In the genomic region with DNA sequence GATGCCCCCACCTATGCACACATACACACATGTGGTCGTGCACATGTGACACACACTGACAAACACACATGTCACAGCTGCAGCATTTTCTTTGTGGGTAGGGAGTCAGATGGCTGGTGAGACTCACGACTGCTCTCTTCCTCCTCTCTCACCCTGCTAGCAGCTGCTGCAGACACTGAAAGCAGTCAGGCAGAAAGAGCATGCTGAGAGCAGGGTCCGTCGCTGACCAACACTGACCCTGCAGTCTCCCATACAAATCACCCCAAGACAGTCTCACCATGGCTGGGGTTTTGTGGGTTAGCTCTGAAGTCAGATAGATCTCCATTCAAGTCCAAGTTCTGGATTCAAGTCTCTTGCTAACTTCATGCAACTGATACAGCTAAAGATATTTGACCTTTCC, we compare ENCODE assay signal across 16 cellular contexts.
DNase-seq lines count a peak whose midpoint lies in the region; ATAC-seq, FAIRE-seq and TF ChIP-seq lines count a peak whose summit lies in the region.
"Had no signal": no experiment of that assay in that cellular context is flagged by ENCODE, and none has a peak within 500 bp of the region (broad histone marks: within the 10 kb centered on the region; RNA-seq: fewer than 3 reads in every experiment).

No MANE protein-coding gene starts in this region.

- no TSS peak for BruUV-seq in HepG2 (replicated peaks; lab: Mats Ljungman, UMichigan)

- no peak overlapping the region for H2AFZ ChIP-seq in HepG2 (ENCODE audit: low read length)
- H2AFZ ChIP-seq in neural progenitor cell (replicated peaks): no peak overlapping the region
- H2AFZ ChIP-seq: GM23338 had no signal

- no peaks in the 10 kb centered on the region for H3K36me3 Mint-ChIP-seq in glutamatergic neuron (ENCODE audit: unreplicated experiment)
- H3K36me3 Mint-ChIP-seq in neural progenitor cell: no peaks in the 10 kb centered on the region
- no peaks in the 10 kb centered on the region for H3K36me3 Mint-ChIP-seq in activated T-helper 17 cell treated with anti-CD3 and anti-CD28 coated beads, Interleukin-2, amount 50 U/mL, for 72 hours (ENCODE audit: low read depth)
- H3K36me3 Mint-ChIP-seq: CD8-positive, alpha-beta memory T cell had no signal

- H3K79me2 ChIP-seq in HepG2 (ENCODE audit: insufficient read depth, low read length) (no peaks in the 10 kb centered on the region), neural progenitor cell (ENCODE audit: low read depth) (no peaks in the 10 kb centered on the region)

- no peaks in the 10 kb centered on the region for H3F3A ChIP-seq in neural progenitor cell (ENCODE audit: low read depth)

- no peak for TF ChIP-seq RAD21 in HepG2 (CRISPR knock-in tag; IDR thresholded peaks at IDR 0.05)

- peak overlapping the region; percentile 49 for H3K27ac Mint-ChIP-seq in glutamatergic neuron (ENCODE audit: unreplicated experiment)
- no peak overlapping the region for H3K27ac Mint-ChIP-seq in neural progenitor cell
- H3K27ac Mint-ChIP-seq in activated T-helper 17 cell treated with anti-CD3 and anti-CD28 coated beads, Interleukin-2, amount 50 U/mL, for 72 hours: no peak overlapping the region
- H3K27ac Mint-ChIP-seq: CD8-positive, alpha-beta memory T cell; GM23338 had no signal

- TF ChIP-seq CTCF in HepG2 (CRISPR knock-in tag; IDR thresholded peaks at IDR 0.05): no peak
- no peak for TF ChIP-seq CTCF in right lobe of liver (IDR thresholded peaks at IDR 0.05)
- TF ChIP-seq CTCF in glutamatergic neuron (IDR thresholded peaks at IDR 0.05; ENCODE audit: partially characterized antibody, unreplicated experiment): no peak
- no peak for TF ChIP-seq CTCF in neural progenitor cell (IDR thresholded peaks at IDR 0.05)

- no peaks in the 10 kb centered on the region for H3K9me3 ChIP-seq in HepG2 (ENCODE audit: low read length)
- no peaks in the 10 kb centered on the region for H3K9me3 ChIP-seq in right lobe of liver
- no peaks in the 10 kb centered on the region for H3K9me3 ChIP-seq in neural progenitor cell (ENCODE audit: low read depth)
- H3K9me3 ChIP-seq: A549, Caco-2 had no signal

- TF ChIP-seq POLR2A in HepG2 (IDR thresholded peaks at IDR 0.05; ENCODE audit: insufficient read depth in 1 of 2, low read depth in 2 of 2, low read length in 2 of 2) (no peak), right lobe of liver (IDR thresholded peaks at IDR 0.05) (no peak)

- peaks cover 0 to 1% of the 10 kb centered on the region in 2 experiments; a peak in 1 of 5 replicates for H3K27me3 ChIP-seq in HepG2 (ENCODE audit: control insufficient read depth in 1 of 2, insufficient read depth in 2 of 2, low read length in 2 of 2)
- H3K27me3 ChIP-seq in right lobe of liver: no peaks in the 10 kb centered on the region
- H3K27me3 ChIP-seq in neural progenitor cell: no peaks in the 10 kb centered on the region

- H4K20me1 ChIP-seq in HepG2 (ENCODE audit: insufficient read depth, low read length) (no peaks in the 10 kb centered on the region), neural progenitor cell (ENCODE audit: low read depth) (no peaks in the 10 kb centered on the region)

- 5% methylated on average over 2 of the region's 4 CpGs for WGBS in HepG2 (ENCODE audit: low lambda C conversion rate)
- WGBS in right lobe of liver (ENCODE audit: insufficient coverage, low coverage, low lambda C conversion rate, missing lambda C conversion rate): 47% methylated on average over 4 of the region's 4 CpGs

- CTCF ChIA-PET in HepG2 (lab: Yijun Ruan, JAX; ENCODE audit: low intra/inter-chr PET ratio, low total read pairs): no interaction called here

- ATAC-seq in HepG2 (no peak), right lobe of liver (no peak)
- ATAC-seq in activated T-helper 17 cell treated with anti-CD3 and anti-CD28 coated beads, Interleukin-2, amount 50 U/mL, for 72 hours (replicated peaks): no peak
- ATAC-seq: A549, GM23338 had no signal

- DNase-seq in HepG2 (ENCODE audit: low spot score) (no peak), right lobe of liver (no peak), glutamatergic neuron (peak; percentile 46), neural progenitor cell (ENCODE audit: low spot score) (peak; percentile 39), NK-92 (lab: John Stamatoyannopoulos, UW; ENCODE audit: unreplicated experiment) (no peak)
- DNase-seq: Caco-2; CD8-positive, alpha-beta memory T cell; DMS79; EL; H7 had no signal

- H3K4me1 ChIP-seq in HepG2 (ENCODE audit: insufficient read depth, low read length) (no peaks in the 10 kb centered on the region), right lobe of liver (no peaks in the 10 kb centered on the region), neural progenitor cell (peaks cover 6% of the 10 kb centered on the region)
- H3K4me1 ChIP-seq: A549, Caco-2 had no signal

- FAIRE-seq in HepG2 (lab: Jason Lieb, UNC): no peak
- FAIRE-seq: A549, G401.6, GM12892 had no signal

- H3K4me2 ChIP-seq in HepG2 (ENCODE audit: low read depth, low read length) (no peak overlapping the region), neural progenitor cell (no peak overlapping the region)
- H3K4me2 ChIP-seq: A549, GM23338 had no signal

- H3K4me3 ChIP-seq in HepG2 (replicated peaks in 1 of 3; ENCODE audit: insufficient read depth in 1 of 3, low read depth in 2 of 3, low read length in 3 of 3) (no peak overlapping the region), right lobe of liver (no peak overlapping the region), neural progenitor cell (no peak overlapping the region)
- H3K4me3 ChIP-seq: A549, GM23338 had no signal

- no peak overlapping the region for H3K27ac ChIP-seq in HepG2 (ENCODE audit: extremely low read length, insufficient read depth, low read length)
- no peak overlapping the region for H3K27ac ChIP-seq in right lobe of liver
- no peak overlapping the region for H3K27ac ChIP-seq in neural progenitor cell
- H3K27ac ChIP-seq: A549, HL-60 had no signal

- H3K36me3 ChIP-seq in HepG2 (replicated peaks in 1 of 2; ENCODE audit: control insufficient read depth in 1 of 2, insufficient read depth in 2 of 2, low read length in 2 of 2): no peaks in the 10 kb centered on the region
- H3K36me3 ChIP-seq in right lobe of liver: no peaks in the 10 kb centered on the region
- no peaks in the 10 kb centered on the region for H3K36me3 ChIP-seq in neural progenitor cell

- H3K4me3 Mint-ChIP-seq in glutamatergic neuron (ENCODE audit: unreplicated experiment) (peak overlapping the region; percentile 27), neural progenitor cell (no peak overlapping the region)
- no peak overlapping the region for H3K4me3 Mint-ChIP-seq in activated T-helper 17 cell treated with anti-CD3 and anti-CD28 coated beads, Interleukin-2, amount 50 U/mL, for 72 hours
- H3K4me3 Mint-ChIP-seq: CD8-positive, alpha-beta memory T cell; GM23338 had no signal

- no peak for TF ChIP-seq EP300 in HepG2 (IDR thresholded peaks at IDR 0.05; ENCODE audit: low read depth in 2 of 2, low read length in 2 of 2)
- no peak for TF ChIP-seq EP300 in HepG2 (CRISPR knock-in tag; IDR thresholded peaks at IDR 0.05; ENCODE audit: borderline replicate concordance)

- intact Hi-C loops in HepG2 (cut with micrococcal nuclease; ENCODE audit: unreplicated experiment) (no loop called here), right lobe of liver (cut with DNase I) (no loop called here)

- H3K27me3 Mint-ChIP-seq in glutamatergic neuron (ENCODE audit: unreplicated experiment) (no peaks in the 10 kb centered on the region), neural progenitor cell (ENCODE audit: insufficient read depth, low read depth) (peaks cover 4% of the 10 kb centered on the region)
- peaks cover 6% of the 10 kb centered on the region for H3K27me3 Mint-ChIP-seq in activated T-helper 17 cell treated with anti-CD3 and anti-CD28 coated beads, Interleukin-2, amount 50 U/mL, for 72 hours

- H3K4me1 Mint-ChIP-seq in glutamatergic neuron (ENCODE audit: low read depth, unreplicated experiment) (peaks cover 11% of the 10 kb centered on the region), neural progenitor cell (peaks cover 11% of the 10 kb centered on the region)
- H3K4me1 Mint-ChIP-seq in activated T-helper 17 cell treated with anti-CD3 and anti-CD28 coated beads, Interleukin-2, amount 50 U/mL, for 72 hours: no peaks in the 10 kb centered on the region
- H3K4me1 Mint-ChIP-seq: CD8-positive, alpha-beta memory T cell; GM23338 had no signal

- in situ Hi-C loops in HepG2 (cut with HindIII; ENCODE audit: extremely low pct_ligation_motif_present, low pct_unique_long_range_greater_than_20kb): no loop called here

- POLR2A ChIA-PET in HepG2 (lab: Yijun Ruan, JAX): no interaction called here

- H3K9me3 Mint-ChIP-seq in glutamatergic neuron (ENCODE audit: unreplicated experiment) (peaks cover 3% of the 10 kb centered on the region), neural progenitor cell (no peaks in the 10 kb centered on the region)
- H3K9me3 Mint-ChIP-seq in activated T-helper 17 cell treated with anti-CD3 and anti-CD28 coated beads, Interleukin-2, amount 50 U/mL, for 72 hours: peaks cover 6% of the 10 kb centered on the region
- H3K9me3 Mint-ChIP-seq: GM23338 had no signal

- H3K9ac ChIP-seq in HepG2 (ENCODE audit: insufficient read depth, low read depth, low read length) (no peak overlapping the region), neural progenitor cell (no peak overlapping the region)

TF ChIP-seq in HepG2, 621 proteins besides CTCF, POLR2A, EP300 and RAD21:
- no peak for TF ChIP-seq GZF1 (CRISPR knock-in tag; IDR thresholded peaks at IDR 0.05)
- no peak for TF ChIP-seq FIP1L1 (IDR thresholded peaks at IDR 0.05; ENCODE audit: borderline replicate concordance, insufficient read depth, low read depth, low read length)
- TF ChIP-seq, protein P1, sequence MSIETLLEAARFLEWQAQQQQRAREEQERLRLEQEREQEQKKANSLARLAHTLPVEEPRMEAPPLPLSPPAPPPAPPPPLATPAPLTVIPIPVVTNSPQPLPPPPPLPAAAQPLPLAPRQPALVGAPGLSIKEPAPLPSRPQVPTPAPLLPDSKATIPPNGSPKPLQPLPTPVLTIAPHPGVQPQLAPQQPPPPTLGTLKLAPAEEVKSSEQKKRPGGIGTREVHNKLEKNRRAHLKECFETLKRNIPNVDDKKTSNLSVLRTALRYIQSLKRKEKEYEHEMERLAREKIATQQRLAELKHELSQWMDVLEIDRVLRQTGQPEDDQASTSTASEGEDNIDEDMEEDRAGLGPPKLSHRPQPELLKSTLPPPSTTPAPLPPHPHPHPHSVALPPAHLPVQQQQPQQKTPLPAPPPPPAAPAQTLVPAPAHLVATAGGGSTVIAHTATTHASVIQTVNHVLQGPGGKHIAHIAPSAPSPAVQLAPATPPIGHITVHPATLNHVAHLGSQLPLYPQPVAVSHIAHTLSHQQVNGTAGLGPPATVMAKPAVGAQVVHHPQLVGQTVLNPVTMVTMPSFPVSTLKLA (IDR thresholded peaks at IDR 0.05): peak; percentile 49

Comparison
In these comparisons a context has a peak if more than half of its experiments do, and no peak if none do; other contexts are left out.
1. DNase-seq: peak in glutamatergic neuron (single experiment) and neural progenitor cell (single experiment); none in HepG2 (single experiment), right lobe of liver (0 of 3) and NK-92 (single experiment).